In genomic region chr19:2275588-2276428, GRCh38 we compare ENCODE assay signal across 11 cellular contexts. TPM values are rescaled to one million over a fixed set of nuclear protein-coding genes. Genes with fewer than 3 reads are reported as not detected.
DNase-seq lines count a peak whose midpoint lies in the region; ATAC-seq, FAIRE-seq and TF ChIP-seq lines count a peak whose summit lies in the region.
"Had no signal": no experiment of that assay in that cellular context is flagged by ENCODE, and none has a peak within 500 bp of the region (broad histone marks: within the 10 kb centered on the region; RNA-seq: fewer than 3 reads in every experiment).

No MANE protein-coding gene starts in this region.

- no peak overlapping the region for H3K4me3 ChIP-seq in HepG2 (replicated peaks in 1 of 3; ENCODE audit: insufficient read depth in 1 of 3, low read depth in 2 of 3, low read length in 3 of 3)
- H3K4me3 ChIP-seq in right lobe of liver = no peak overlapping the region
- H3K4me3 ChIP-seq in lung = no peak overlapping the region

- TF ChIP-seq EP300 in HepG2 (IDR thresholded peaks at IDR 0.05; ENCODE audit: low read depth in 2 of 2, low read length in 2 of 2) = no peak
- no peak for TF ChIP-seq EP300 in HepG2 (CRISPR knock-in tag; IDR thresholded peaks at IDR 0.05; ENCODE audit: borderline replicate concordance)

- H3K36me3 ChIP-seq in HepG2 (replicated peaks in 1 of 2; ENCODE audit: control insufficient read depth in 1 of 2, insufficient read depth in 2 of 2, low read length in 2 of 2) (peaks cover 4 to 17% of the 10 kb centered on the region in 2 experiments; a peak in 4 of 5 replicates), right lobe of liver (peaks cover 0 to 18% (median 5%) of the 10 kb centered on the region in 4 donors), lung (ENCODE audit: control insufficient read depth in 2 of 2, insufficient read depth in 2 of 2, low read length in 2 of 2) (peaks cover 4 to 31% of the 10 kb centered on the region in 2 donors)

- no peak overlapping the region for H3K4me2 ChIP-seq in HepG2 (ENCODE audit: low read depth, low read length)

- no peak for TF ChIP-seq POLR2A in HepG2 (IDR thresholded peaks at IDR 0.05; ENCODE audit: insufficient read depth in 1 of 2, low read depth in 2 of 2, low read length in 2 of 2)
- TF ChIP-seq POLR2A in right lobe of liver (IDR thresholded peaks at IDR 0.05) = no peak

- in situ Hi-C loops in HepG2 (cut with HindIII; ENCODE audit: extremely low pct_ligation_motif_present, low pct_unique_long_range_greater_than_20kb) = loop anchor here (5.0 kb wide), 1 partner anchor 41 kb away; no protein-coding TSS in a partner anchor

- H3K27me3 ChIP-seq in HepG2 (ENCODE audit: control insufficient read depth in 1 of 2, insufficient read depth in 2 of 2, low read length in 2 of 2) (no peaks in the 10 kb centered on the region), right lobe of liver (no peaks in the 10 kb centered on the region), lung (ENCODE audit: control insufficient read depth, insufficient read depth) (no peaks in the 10 kb centered on the region)

- ATAC-seq in HepG2 = no peak
- no peak for ATAC-seq in right lobe of liver
- ATAC-seq in lung (ENCODE audit: insufficient read depth, low FRiP score) = no peak
- ATAC-seq in GM21447 (IDR thresholded peaks at IDR 0.05; ENCODE audit: unreplicated experiment) = no peak
- ATAC-seq: activated naive CD4-positive, alpha-beta T cell treated with anti-CD3 and anti-CD28 coated beads, Interleukin-2, amount 50 U/mL, for 72 hours had no signal

- intact Hi-C loops in HepG2 (cut with micrococcal nuclease; ENCODE audit: unreplicated experiment) = loop anchor here (1.0 kb wide), 1 partner anchor 40 kb away; no protein-coding TSS in a partner anchor
- intact Hi-C loops in right lobe of liver (cut with DNase I) = no loop called here

- CTCF ChIA-PET in HepG2 (lab: Yijun Ruan, JAX; ENCODE audit: low intra/inter-chr PET ratio, low total read pairs) = interaction anchor here (1.2 to 1.5 kb wide), 2 partner anchors 23 to 40 kb away, joined by 3 to 16 read pairs; no protein-coding TSS in a partner anchor

- TF ChIP-seq RAD21 in HepG2 (CRISPR knock-in tag; IDR thresholded peaks at IDR 0.05) = no peak

- H3K9ac ChIP-seq in HepG2 (ENCODE audit: insufficient read depth, low read depth, low read length) = no peak overlapping the region

- no peak overlapping the region for H2AFZ ChIP-seq in HepG2 (ENCODE audit: low read length)

- POLR2A ChIA-PET in HepG2 (lab: Yijun Ruan, JAX) = interaction anchor here (1.2 kb wide), 1 partner anchor 10 kb away, joined by 3 read pairs; no protein-coding TSS in a partner anchor

- no peak for TF ChIP-seq CTCF in HepG2 (CRISPR knock-in tag; IDR thresholded peaks at IDR 0.05)
- TF ChIP-seq CTCF in right lobe of liver (IDR thresholded peaks at IDR 0.05) = no peak
- TF ChIP-seq CTCF in lung (IDR thresholded peaks at IDR 0.05; ENCODE audit: control extremely low read depth, extremely low read depth) = no peak

- peaks cover 40% of the 10 kb centered on the region for H3K4me1 ChIP-seq in HepG2 (ENCODE audit: insufficient read depth, low read length)
- H3K4me1 ChIP-seq in right lobe of liver = peaks cover 0 to 32% (median 8%) of the 10 kb centered on the region in 4 donors
- peaks cover 3 to 21% of the 10 kb centered on the region in 2 donors for H3K4me1 ChIP-seq in lung (ENCODE audit: control insufficient read depth in 2 of 2, insufficient read depth in 2 of 2, low read length in 2 of 2)

- H3K79me2 ChIP-seq in HepG2 (ENCODE audit: insufficient read depth, low read length) = peaks cover 19% of the 10 kb centered on the region

- H4K20me1 ChIP-seq in HepG2 (ENCODE audit: insufficient read depth, low read length) = peaks cover 46% of the 10 kb centered on the region

- H3K9me3 ChIP-seq in HepG2 (ENCODE audit: low read length) (no peaks in the 10 kb centered on the region), right lobe of liver (no peaks in the 10 kb centered on the region), lung (ENCODE audit: control insufficient read depth in 2 of 2, insufficient read depth in 1 of 2, low read length in 1 of 2) (no peaks in the 10 kb centered on the region)

- DNase-seq in HepG2 (ENCODE audit: low spot score) = no peak
- no peak for DNase-seq in right lobe of liver
- DNase-seq in lung (ENCODE audit: low spot score) = peak; percentile 28
- DNase-seq in dedifferentiated amniotic fluid mesenchymal stem cell (ENCODE audit: extremely low spot score) = no peak
- no peak for DNase-seq in OCI-M2 (lab: John Stamatoyannopoulos, UW; ENCODE audit: unreplicated experiment)
- DNase-seq: DMS153; stimulated activated CD4-positive, alpha-beta T cell treated with anti-CD3 and anti-CD28 coated beads, Interleukin-1b, Interleukin-23, amount 100 ng/mL, for 48 hours had no signal

- WGBS in HepG2 (ENCODE audit: low lambda C conversion rate) = 98% methylated on average over 33 of the region's 74 CpGs
- WGBS in right lobe of liver (ENCODE audit: insufficient coverage, low coverage, low lambda C conversion rate, missing lambda C conversion rate) = 71% methylated on average over 9 of the region's 74 CpGs
- 76 to 83% methylated on average over 73 to 74 of the region's 74 CpGs for WGBS in lung, 2 donors

- BruUV-seq in HepG2 (replicated peaks; lab: Mats Ljungman, UMichigan) = no TSS peak

- no peak for FAIRE-seq in HepG2 (lab: Jason Lieb, UNC)

- H3K27ac ChIP-seq in HepG2 (ENCODE audit: extremely low read length, insufficient read depth, low read length) (no peak overlapping the region), right lobe of liver (no peak overlapping the region), lung (ENCODE audit: low read depth in 1 of 2, low read length in 1 of 2) (peak overlapping the region in 1 of 2 donors; percentile 79)

RNA-seq across cellular contexts. Expression of gene PEAK3, which starts 6.2 kb away (rescaled TPM):
- total RNA-seq in HepG2 (2016; rRNA removed; fragmentation: Illumina TruSeq; extraction: Trizol) (not detected in 2 replicates), right lobe of liver (under 1 TPM; 0.07 to 0.49 (median 0.36) TPM), lung (1 to 10 TPM in 1 of 2 donors, under 1 TPM in 1; 0.31 to 6.7 TPM)
- total RNA-seq in HepG2 (2016; cell fraction: cytosol; rRNA removed; fragmentation: Illumina TruSeq; extraction: Trizol; ENCODE audit: low read depth) = not detected in 2 replicates
- not detected in 2 replicates for total RNA-seq in HepG2 (2016; cell fraction: insoluble cytoplasmic fraction; rRNA removed; fragmentation: Illumina TruSeq; extraction: Trizol)
- not detected in 2 replicates for total RNA-seq in HepG2 (2016; cell fraction: membrane; rRNA removed; fragmentation: Illumina TruSeq; extraction: Trizol)
- not detected in 2 replicates for total RNA-seq in HepG2 (2016; cell fraction: nucleus; rRNA removed; fragmentation: Illumina TruSeq; extraction: Trizol)
- polyA plus RNA-seq in HepG2 (2011; rRNA removed) (not detected in 2 replicates), lung (1 to 10 TPM in 1 of 2 donors, under 1 TPM in 1; 0.81 to 7.4 TPM)
- not detected in 2 replicates for polyA plus RNA-seq in HepG2 (2011; cell fraction: cytosol; rRNA removed)
- polyA plus RNA-seq in HepG2 (2011; cell fraction: nucleus; rRNA removed) = not detected in 2 replicates
- polyA plus RNA-seq in HepG2 (2012) = not detected in 2 replicates
- polyA plus RNA-seq in HepG2 (2016; cell fraction: cytosol; fragmentation: Illumina TruSeq; extraction: Trizol; ENCODE audit: low read depth) = not detected in 2 replicates
- polyA plus RNA-seq in HepG2 (2016; cell fraction: insoluble cytoplasmic fraction; fragmentation: Illumina TruSeq; extraction: Trizol; ENCODE audit: low read depth) = not detected in 2 replicates
- polyA plus RNA-seq in HepG2 (2016; cell fraction: membrane; fragmentation: Illumina TruSeq; extraction: Trizol; ENCODE audit: low read depth) = not detected in 2 replicates
- polyA plus RNA-seq in HepG2 (2016; cell fraction: nucleus; fragmentation: Illumina TruSeq; extraction: Trizol; ENCODE audit: insufficient read depth, low read depth) = not detected in 2 replicates
- polyA minus RNA-seq in HepG2 (2011; rRNA and poly(A)+ RNA removed; ENCODE audit: low replicate concordance) = not detected in 2 replicates
- not detected in 2 replicates for polyA minus RNA-seq in HepG2 (2011; cell fraction: cytosol; rRNA and poly(A)+ RNA removed)
- polyA minus RNA-seq in HepG2 (2011; cell fraction: nucleus; rRNA and poly(A)+ RNA removed) = not detected in 2 replicates
- total RNA-seq: A673; activated naive CD4-positive, alpha-beta T cell treated with anti-CD3 and anti-CD28 coated beads, Interleukin-2, amount 50 U/mL, for 72 hours had no signal

RNA-seq across cellular contexts. Expression of gene JSRP1, which starts 19.6 kb away (rescaled TPM):
- total RNA-seq in HepG2 (2016; rRNA removed; fragmentation: Illumina TruSeq; extraction: Trizol) (0.38 and 0.73 TPM in 2 replicates), right lobe of liver (under 1 TPM in 3 of 6 experiments, not detected in 3; 0.28 to 0.81 (median 0.42) TPM), lung (1 to 10 TPM in 1 of 2 donors, under 1 TPM in 1; 0.61 to 2.3 TPM)
- 1.1 TPM in 2 replicates for total RNA-seq in HepG2 (2016; cell fraction: cytosol; rRNA removed; fragmentation: Illumina TruSeq; extraction: Trizol; ENCODE audit: low read depth)
- 0.54 and 0.56 TPM in 2 replicates for total RNA-seq in HepG2 (2016; cell fraction: insoluble cytoplasmic fraction; rRNA removed; fragmentation: Illumina TruSeq; extraction: Trizol)
- total RNA-seq in HepG2 (2016; cell fraction: membrane; rRNA removed; fragmentation: Illumina TruSeq; extraction: Trizol) = 0.96 and 1.2 TPM in 2 replicates
- 0.40 and 0.69 TPM in 2 replicates for total RNA-seq in HepG2 (2016; cell fraction: nucleus; rRNA removed; fragmentation: Illumina TruSeq; extraction: Trizol)
- polyA plus RNA-seq in HepG2 (2011; rRNA removed) (0.16 and 0.39 TPM in 2 replicates), lung (1 to 10 TPM in 1 of 2 donors, under 1 TPM in 1; 0.69 to 1.1 TPM)
- 0.27 and 0.36 TPM in 2 replicates for polyA plus RNA-seq in HepG2 (2011; cell fraction: cytosol; rRNA removed)
- polyA plus RNA-seq in HepG2 (2011; cell fraction: nucleus; rRNA removed) = 0.29 TPM in 1 of 2 replicates, not detected in the other
- 0.41 and 0.44 TPM in 2 replicates for polyA plus RNA-seq in HepG2 (2012)
- polyA plus RNA-seq in HepG2 (2016; cell fraction: cytosol; fragmentation: Illumina TruSeq; extraction: Trizol; ENCODE audit: low read depth) = 0.88 and 1.2 TPM in 2 replicates
- 0.73 and 0.80 TPM in 2 replicates for polyA plus RNA-seq in HepG2 (2016; cell fraction: insoluble cytoplasmic fraction; fragmentation: Illumina TruSeq; extraction: Trizol; ENCODE audit: low read depth)
- polyA plus RNA-seq in HepG2 (2016; cell fraction: membrane; fragmentation: Illumina TruSeq; extraction: Trizol; ENCODE audit: low read depth) = 0.84 and 1.0 TPM in 2 replicates
- 0.57 and 0.95 TPM in 2 replicates for polyA plus RNA-seq in HepG2 (2016; cell fraction: nucleus; fragmentation: Illumina TruSeq; extraction: Trizol; ENCODE audit: insufficient read depth, low read depth)
- not detected in 2 replicates for polyA minus RNA-seq in HepG2 (2011; rRNA and poly(A)+ RNA removed; ENCODE audit: low replicate concordance)
- polyA minus RNA-seq in HepG2 (2011; cell fraction: cytosol; rRNA and poly(A)+ RNA removed) = not detected in 2 replicates
- polyA minus RNA-seq in HepG2 (2011; cell fraction: nucleus; rRNA and poly(A)+ RNA removed) = not detected in 2 replicates

RNA-seq across cellular contexts. Expression of gene AMH, which starts 26.7 kb away (rescaled TPM):
- total RNA-seq in HepG2 (2016; rRNA removed; fragmentation: Illumina TruSeq; extraction: Trizol) (0.18 TPM in 1 of 2 replicates, not detected in the other), right lobe of liver (1 to 10 TPM in 1 of 6 experiments, under 1 TPM in 5; 0.24 to 1.2 (median 0.59) TPM), lung (1 to 10 TPM; 2.1 to 3.5 TPM)
- not detected in 2 replicates for total RNA-seq in HepG2 (2016; cell fraction: cytosol; rRNA removed; fragmentation: Illumina TruSeq; extraction: Trizol; ENCODE audit: low read depth)
- total RNA-seq in HepG2 (2016; cell fraction: insoluble cytoplasmic fraction; rRNA removed; fragmentation: Illumina TruSeq; extraction: Trizol) = not detected in 2 replicates
- total RNA-seq in HepG2 (2016; cell fraction: membrane; rRNA removed; fragmentation: Illumina TruSeq; extraction: Trizol) = 0.09 TPM in 1 of 2 replicates, not detected in the other
- total RNA-seq in HepG2 (2016; cell fraction: nucleus; rRNA removed; fragmentation: Illumina TruSeq; extraction: Trizol) = not detected in 2 replicates
- polyA plus RNA-seq in HepG2 (2011; rRNA removed) (0.03 and 0.04 TPM in 2 replicates), lung (1 to 10 TPM in 1 of 2 donors, under 1 TPM in 1; 0.73 to 1.4 TPM)
- 0.05 TPM in 1 of 2 replicates, not detected in the other for polyA plus RNA-seq in HepG2 (2011; cell fraction: cytosol; rRNA removed)
- 1.2 and 2.0 TPM in 2 replicates for polyA plus RNA-seq in HepG2 (2011; cell fraction: nucleus; rRNA removed)
- 0.08 TPM in 1 of 2 replicates, not detected in the other for polyA plus RNA-seq in HepG2 (2012)
- 0.06 TPM in 1 of 2 replicates, not detected in the other for polyA plus RNA-seq in HepG2 (2016; cell fraction: cytosol; fragmentation: Illumina TruSeq; extraction: Trizol; ENCODE audit: low read depth)
- not detected in 2 replicates for polyA plus RNA-seq in HepG2 (2016; cell fraction: insoluble cytoplasmic fraction; fragmentation: Illumina TruSeq; extraction: Trizol; ENCODE audit: low read depth)
- polyA plus RNA-seq in HepG2 (2016; cell fraction: membrane; fragmentation: Illumina TruSeq; extraction: Trizol; ENCODE audit: low read depth) = not detected in 2 replicates
- 0.51 TPM in 2 replicates for polyA plus RNA-seq in HepG2 (2016; cell fraction: nucleus; fragmentation: Illumina TruSeq; extraction: Trizol; ENCODE audit: insufficient read depth, low read depth)
- 0.48 and 1.0 TPM in 2 replicates for polyA minus RNA-seq in HepG2 (2011; rRNA and poly(A)+ RNA removed; ENCODE audit: low replicate concordance)
- polyA minus RNA-seq in HepG2 (2011; cell fraction: cytosol; rRNA and poly(A)+ RNA removed) = not detected in 2 replicates
- polyA minus RNA-seq in HepG2 (2011; cell fraction: nucleus; rRNA and poly(A)+ RNA removed) = 0.62 TPM in 1 of 2 replicates, not detected in the other

RNA-seq across cellular contexts. Expression of gene LINGO3, which starts 32.1 kb away (rescaled TPM):
- total RNA-seq in HepG2 (2016; rRNA removed; fragmentation: Illumina TruSeq; extraction: Trizol) (not detected in 2 replicates), right lobe of liver (not detected), lung (under 1 TPM in 1 of 2 donors, not detected in 1; 0.21 TPM)
- total RNA-seq in HepG2 (2016; cell fraction: cytosol; rRNA removed; fragmentation: Illumina TruSeq; extraction: Trizol; ENCODE audit: low read depth) = not detected in 2 replicates
- total RNA-seq in HepG2 (2016; cell fraction: insoluble cytoplasmic fraction; rRNA removed; fragmentation: Illumina TruSeq; extraction: Trizol) = not detected in 2 replicates
- not detected in 2 replicates for total RNA-seq in HepG2 (2016; cell fraction: membrane; rRNA removed; fragmentation: Illumina TruSeq; extraction: Trizol)
- not detected in 2 replicates for total RNA-seq in HepG2 (2016; cell fraction: nucleus; rRNA removed; fragmentation: Illumina TruSeq; extraction: Trizol)
- polyA plus RNA-seq in HepG2 (2011; rRNA removed) (not detected in 2 replicates), lung (1 to 10 TPM in 1 of 2 donors, under 1 TPM in 1; 0.10 to 1.0 TPM)
- not detected in 2 replicates for polyA plus RNA-seq in HepG2 (2011; cell fraction: cytosol; rRNA removed)
- polyA plus RNA-seq in HepG2 (2011; cell fraction: nucleus; rRNA removed) = not detected in 2 replicates
- polyA plus RNA-seq in HepG2 (2012) = not detected in 2 replicates
- not detected in 2 replicates for polyA plus RNA-seq in HepG2 (2016; cell fraction: cytosol; fragmentation: Illumina TruSeq; extraction: Trizol; ENCODE audit: low read depth)
- not detected in 2 replicates for polyA plus RNA-seq in HepG2 (2016; cell fraction: insoluble cytoplasmic fraction; fragmentation: Illumina TruSeq; extraction: Trizol; ENCODE audit: low read depth)
- polyA plus RNA-seq in HepG2 (2016; cell fraction: membrane; fragmentation: Illumina TruSeq; extraction: Trizol; ENCODE audit: low read depth) = not detected in 2 replicates
- not detected in 2 replicates for polyA plus RNA-seq in HepG2 (2016; cell fraction: nucleus; fragmentation: Illumina TruSeq; extraction: Trizol; ENCODE audit: insufficient read depth, low read depth)
- not detected in 2 replicates for polyA minus RNA-seq in HepG2 (2011; rRNA and poly(A)+ RNA removed; ENCODE audit: low replicate concordance)
- polyA minus RNA-seq in HepG2 (2011; cell fraction: cytosol; rRNA and poly(A)+ RNA removed) = not detected in 2 replicates
- polyA minus RNA-seq in HepG2 (2011; cell fraction: nucleus; rRNA and poly(A)+ RNA removed) = not detected in 2 replicates
- total RNA-seq: A673, dermis blood vessel endothelial cell had no signal

RNA-seq across cellular contexts. Expression of gene SF3A2, which starts 39.2 kb away (rescaled TPM):
- total RNA-seq in HepG2 (2016; rRNA removed; fragmentation: Illumina TruSeq; extraction: Trizol) (8.8 and 10.1 TPM in 2 replicates), right lobe of liver (10 to 100 TPM; 14.0 to 22.1 (median 19.1) TPM), lung (100 to 1,000 TPM in 1 of 2 donors, 10 to 100 TPM in 1; 67.5 to 113 TPM)
- total RNA-seq in HepG2 (2016; cell fraction: cytosol; rRNA removed; fragmentation: Illumina TruSeq; extraction: Trizol; ENCODE audit: low read depth) = 11.7 and 13.9 TPM in 2 replicates
- 8.6 and 13.2 TPM in 2 replicates for total RNA-seq in HepG2 (2016; cell fraction: insoluble cytoplasmic fraction; rRNA removed; fragmentation: Illumina TruSeq; extraction: Trizol)
- 13.1 and 15.2 TPM in 2 replicates for total RNA-seq in HepG2 (2016; cell fraction: membrane; rRNA removed; fragmentation: Illumina TruSeq; extraction: Trizol)
- 16.1 and 17.8 TPM in 2 replicates for total RNA-seq in HepG2 (2016; cell fraction: nucleus; rRNA removed; fragmentation: Illumina TruSeq; extraction: Trizol)
- polyA plus RNA-seq in HepG2 (2011; rRNA removed) (7.9 and 8.6 TPM in 2 replicates), lung (10 to 100 TPM; 37.2 to 58.5 TPM)
- 6.1 and 7.3 TPM in 2 replicates for polyA plus RNA-seq in HepG2 (2011; cell fraction: cytosol; rRNA removed)
- polyA plus RNA-seq in HepG2 (2011; cell fraction: nucleus; rRNA removed) = 34.7 and 47.7 TPM in 2 replicates
- polyA plus RNA-seq in HepG2 (2012) = 34.0 and 34.2 TPM in 2 replicates
- polyA plus RNA-seq in HepG2 (2016; cell fraction: cytosol; fragmentation: Illumina TruSeq; extraction: Trizol; ENCODE audit: low read depth) = 12.1 and 13.8 TPM in 2 replicates
- polyA plus RNA-seq in HepG2 (2016; cell fraction: insoluble cytoplasmic fraction; fragmentation: Illumina TruSeq; extraction: Trizol; ENCODE audit: low read depth) = 18.7 and 31.5 TPM in 2 replicates
- polyA plus RNA-seq in HepG2 (2016; cell fraction: membrane; fragmentation: Illumina TruSeq; extraction: Trizol; ENCODE audit: low read depth) = 17.7 and 21.0 TPM in 2 replicates
- polyA plus RNA-seq in HepG2 (2016; cell fraction: nucleus; fragmentation: Illumina TruSeq; extraction: Trizol; ENCODE audit: insufficient read depth, low read depth) = 46.1 and 47.0 TPM in 2 replicates
- polyA minus RNA-seq in HepG2 (2011; rRNA and poly(A)+ RNA removed; ENCODE audit: low replicate concordance) = 20.0 and 24.2 TPM in 2 replicates
- polyA minus RNA-seq in HepG2 (2011; cell fraction: cytosol; rRNA and poly(A)+ RNA removed) = 16.0 and 20.6 TPM in 2 replicates
- 34.1 and 34.2 TPM in 2 replicates for polyA minus RNA-seq in HepG2 (2011; cell fraction: nucleus; rRNA and poly(A)+ RNA removed)
